ENCODE assay signal across 15 cellular contexts in the genomic region with DNA sequence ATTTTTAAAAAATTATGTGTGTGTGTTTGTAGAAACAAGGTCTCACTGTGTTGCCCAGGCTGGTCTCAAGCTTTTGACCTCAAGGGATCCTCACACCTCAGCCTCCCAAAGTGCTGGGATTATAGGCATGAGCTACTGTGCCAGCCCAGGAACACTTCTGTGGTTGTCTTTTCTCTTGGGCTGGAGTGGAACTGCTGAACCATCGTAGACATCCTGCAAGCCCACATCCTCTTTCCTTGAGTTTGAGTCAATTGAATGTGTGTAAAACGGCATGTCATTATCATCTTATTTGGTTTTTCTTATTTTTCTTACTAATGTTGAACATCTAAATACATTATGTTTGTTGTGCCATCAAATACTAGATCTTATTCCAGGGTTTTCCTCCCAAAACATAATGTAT.
"Had no signal": no experiment of that assay in that cellular context is flagged by ENCODE, and none has a peak within 500 bp of the region (broad histone marks: within the 10 kb centered on the region; RNA-seq: fewer than 3 reads in every experiment).

No MANE protein-coding gene starts in this region.

- H3K4me3 Mint-ChIP-seq: activated T-cell treated with anti-CD3 and anti-CD28 coated beads, Interleukin-2, amount 50 U/mL, for 72 hours; nephron progenitor cell had no signal

- H3K27ac ChIP-seq: gastrocnemius medialis, heart right ventricle, suprapubic skin had no signal

- H3K9me3 Mint-ChIP-seq: activated T-cell treated with anti-CD3 and anti-CD28 coated beads, Interleukin-2, amount 50 U/mL, for 72 hours; nephron progenitor cell had no signal

- ATAC-seq: activated T-cell treated with anti-CD3 and anti-CD28 coated beads, Interleukin-2, amount 50 U/mL, for 72 hours; gastrocnemius medialis; heart right ventricle; left lobe of liver; mucosa of descending colon; sciatic nerve; stimulated activated naive CD8-positive, alpha-beta T cell treated with anti-CD3 and anti-CD28 coated beads, Interleukin-15, Interleukin-2, amounts not matched to agents 100 U/mL and 50 U/mL, for 24 hours had no signal

- H3K27ac Mint-ChIP-seq: activated T-cell treated with anti-CD3 and anti-CD28 coated beads, Interleukin-2, amount 50 U/mL, for 72 hours; nephron progenitor cell had no signal

- DNase-seq: activated CD4-positive, alpha-beta T cell treated with anti-CD3 and anti-CD28 coated beads, Interleukin-2, amount 50 U/mL, for 1 hour; activated T-cell treated with anti-CD3 and anti-CD28 coated beads, Interleukin-2, amount 50 U/mL, for 72 hours; cortex of kidney; effector CD8-positive, alpha-beta T cell; gastrocnemius medialis; heart right ventricle; islet precursor cell; mammary epithelial cell; mucosa of descending colon; nephron progenitor cell; stimulated activated CD4-positive, alpha-beta T cell treated with anti-CD3 and anti-CD28 coated beads, Interleukin-2, amount 100 ng/mL, for 24 hours; stimulated activated naive CD8-positive, alpha-beta T cell treated with anti-CD3 and anti-CD28 coated beads, Interleukin-15, Interleukin-2, amounts not matched to agents 100 U/mL and 50 U/mL, for 24 hours had no signal
